In genomic region chr4:101282076-101282844, GRCh38 we compare ENCODE assay signal across 12 cellular contexts.
DNase-seq lines count a peak whose midpoint lies in the region; ATAC-seq, FAIRE-seq and TF ChIP-seq lines count a peak whose summit lies in the region.
"Had no signal": no experiment of that assay in that cellular context is flagged by ENCODE, and none has a peak within 500 bp of the region (broad histone marks: within the 10 kb centered on the region; RNA-seq: fewer than 3 reads in every experiment).

No MANE protein-coding gene starts in this region.

- TF ChIP-seq EP300 in HepG2 (IDR thresholded peaks at IDR 0.05; ENCODE audit: low read depth in 2 of 2, low read length in 2 of 2) (no peak), HepG2 (CRISPR knock-in tag; IDR thresholded peaks at IDR 0.05; ENCODE audit: borderline replicate concordance) (no peak)

- H3K9ac ChIP-seq in HepG2 (ENCODE audit: insufficient read depth, low read depth, low read length), result no peak overlapping the region

- TF ChIP-seq POLR2A in HepG2 (IDR thresholded peaks at IDR 0.05; ENCODE audit: insufficient read depth in 1 of 2, low read depth in 2 of 2, low read length in 2 of 2), result no peak

- no peak for TF ChIP-seq CTCF in HepG2 (CRISPR knock-in tag; IDR thresholded peaks at IDR 0.05)

- H3K79me2 ChIP-seq in HepG2 (ENCODE audit: insufficient read depth, low read length), result peaks cover 2% of the 10 kb centered on the region

- POLR2A ChIA-PET in HepG2 (lab: Yijun Ruan, JAX), result no interaction called here

- DNase-seq in KBM-7 (peak; percentile 69), NCI-H226 (no peak), HepG2 (ENCODE audit: low spot score) (no peak)
- peak; percentile 72 for DNase-seq in activated naive CD4-positive, alpha-beta T cell treated with anti-CD3 and anti-CD28 coated beads for 36 hours
- DNase-seq in stimulated activated CD4-positive, alpha-beta T cell treated with anti-CD3 and anti-CD28 coated beads, Interleukin-4, amount 100 ng/mL, for 4 hours, result peak; percentile 2 to 24
- DNase-seq: dermis blood vessel endothelial cell, left cardiac atrium, NCI-H1436, WERI-Rb-1 had no signal

- H4K20me1 ChIP-seq in HepG2 (ENCODE audit: insufficient read depth, low read length), result no peaks in the 10 kb centered on the region

- no peak for FAIRE-seq in HepG2 (lab: Jason Lieb, UNC)

- peak; percentile 48 for ATAC-seq in GM19351 (IDR thresholded peaks at IDR 0.05; ENCODE audit: unreplicated experiment)
- ATAC-seq in HepG2, result no peak
- ATAC-seq in HG03520 (IDR thresholded peaks at IDR 0.05; ENCODE audit: unreplicated experiment), result no peak
- ATAC-seq: left cardiac atrium had no signal

- no peak for TF ChIP-seq RAD21 in HepG2 (CRISPR knock-in tag; IDR thresholded peaks at IDR 0.05)

- no peaks in the 10 kb centered on the region for H3K9me3 Mint-ChIP-seq in activated naive CD4-positive, alpha-beta T cell treated with anti-CD3 and anti-CD28 coated beads for 36 hours

- H3K4me2 ChIP-seq in HepG2 (ENCODE audit: low read depth, low read length), result no peak overlapping the region
- H3K4me2 ChIP-seq: smooth muscle cell had no signal

- no peaks in the 10 kb centered on the region for H3K9me3 ChIP-seq in HepG2 (ENCODE audit: low read length)

- H3K36me3 Mint-ChIP-seq in activated naive CD4-positive, alpha-beta T cell treated with anti-CD3 and anti-CD28 coated beads for 36 hours (ENCODE audit: low read depth), result no peaks in the 10 kb centered on the region

- BruUV-seq in HepG2 (replicated peaks; lab: Mats Ljungman, UMichigan), result no TSS peak

- H3K27me3 ChIP-seq in HepG2 (ENCODE audit: control insufficient read depth in 1 of 2, insufficient read depth in 2 of 2, low read length in 2 of 2), result no peaks in the 10 kb centered on the region

- no peak overlapping the region for H3K4me3 Mint-ChIP-seq in activated naive CD4-positive, alpha-beta T cell treated with anti-CD3 and anti-CD28 coated beads for 36 hours

- in situ Hi-C loops in KBM-7 (cut with MboI; ENCODE audit: low pct_unique_long_range_greater_than_20kb, low sequenced_read_pairs), result no loop called here
- in situ Hi-C loops in HepG2 (cut with HindIII; ENCODE audit: extremely low pct_ligation_motif_present, low pct_unique_long_range_greater_than_20kb), result no loop called here

- H3K4me1 Mint-ChIP-seq in activated naive CD4-positive, alpha-beta T cell treated with anti-CD3 and anti-CD28 coated beads for 36 hours (ENCODE audit: low read depth), result peaks cover 42% of the 10 kb centered on the region

- intact Hi-C loops in activated naive CD4-positive, alpha-beta T cell treated with anti-CD3 and anti-CD28 coated beads for 36 hours (cut with micrococcal nuclease), result loop anchor here (1.0 to 5.0 kb wide), 6 partner anchors 21 to 261 kb away; partner anchors contain the start of gene PPP3CA
- intact Hi-C loops in HepG2 (cut with micrococcal nuclease; ENCODE audit: unreplicated experiment), result no loop called here

- no peaks in the 10 kb centered on the region for H3K36me3 ChIP-seq in HepG2 (replicated peaks in 1 of 2; ENCODE audit: control insufficient read depth in 1 of 2, insufficient read depth in 2 of 2, low read length in 2 of 2)
- H3K36me3 ChIP-seq: WERI-Rb-1 had no signal

- no peak overlapping the region for H3K27ac ChIP-seq in HepG2 (ENCODE audit: extremely low read length, insufficient read depth, low read length)
- H3K27ac ChIP-seq: WERI-Rb-1 had no signal

- H3K4me3 ChIP-seq in HepG2 (replicated peaks in 1 of 3; ENCODE audit: insufficient read depth in 1 of 3, low read depth in 2 of 3, low read length in 3 of 3), result no peak overlapping the region
- H3K4me3 ChIP-seq: smooth muscle cell had no signal

- no peak overlapping the region for H2AFZ ChIP-seq in HepG2 (ENCODE audit: low read length)

- no peak overlapping the region for H3K27ac Mint-ChIP-seq in activated naive CD4-positive, alpha-beta T cell treated with anti-CD3 and anti-CD28 coated beads for 36 hours

- WGBS in HepG2 (ENCODE audit: low lambda C conversion rate), result 96% methylated on average over 4 of the region's 4 CpGs

- no peaks in the 10 kb centered on the region for H3K27me3 Mint-ChIP-seq in activated naive CD4-positive, alpha-beta T cell treated with anti-CD3 and anti-CD28 coated beads for 36 hours (ENCODE audit: low read depth)

- CTCF ChIA-PET in activated naive CD4-positive, alpha-beta T cell treated with anti-CD3 and anti-CD28 coated beads for 36 hours (lab: Charles Lee), result interaction anchor here (1.2 kb wide), 1 partner anchor 472 kb away, joined by 3 read pairs; no protein-coding TSS in a partner anchor
- CTCF ChIA-PET in HepG2 (lab: Yijun Ruan, JAX; ENCODE audit: low intra/inter-chr PET ratio, low total read pairs), result no interaction called here

- peaks cover 21% of the 10 kb centered on the region for H3K4me1 ChIP-seq in HepG2 (ENCODE audit: insufficient read depth, low read length)

TF ChIP-seq in HepG2, 621 proteins besides CTCF, POLR2A, EP300 and RAD21:
- TF ChIP-seq ZNF839 (CRISPR knock-in tag; IDR thresholded peaks at IDR 0.05; ENCODE audit: borderline replicate concordance) (no peak), CSRNP1 (CRISPR knock-in tag; IDR thresholded peaks at IDR 0.05) (no peak)

Comparison
In these comparisons a context has a peak if more than half of its experiments do, and no peak if none do; other contexts are left out.
1. DNase-seq: peak in KBM-7 (single experiment), activated naive CD4-positive, alpha-beta T cell treated with anti-CD3 and anti-CD28 coated beads for 36 hours (single experiment) and stimulated activated CD4-positive, alpha-beta T cell treated with anti-CD3 and anti-CD28 coated beads, Interleukin-4, amount 100 ng/mL, for 4 hours (2 of 2); none in NCI-H226 (single experiment) and HepG2 (single experiment).